1 cellular context compared by ENCODE assay signal in genomic region chr17:7328840-7329359, GRCh38.
TF ChIP-seq lines count a peak whose summit lies in the region.

TSS of gene NEURL4 (minus strand) at chr17:7329335. CDS start at chr17:7329312, 23 bp downstream.

TF ChIP-seq in K562, 482 proteins besides CTCF, POLR2A, EP300 and RAD21 (continued from another document):
- TF ChIP-seq ARID4B (CRISPR knock-in tag; IDR thresholded peaks at IDR 0.05), result peak; percentile 56; the same call in 1 of the 2 replicates
- TF ChIP-seq SRSF7 (optimal IDR thresholded peaks at IDR 0.05; ENCODE audit: low read depth, low read length), result no peak
- TF ChIP-seq MBD2 (IDR thresholded peaks at IDR 0.05; ENCODE audit: borderline replicate concordance, low read depth), result no peak
- peak; percentile 25 for TF ChIP-seq TAF1 (IDR thresholded peaks at IDR 0.05; ENCODE audit: control insufficient read depth, extremely low read depth, insufficient read depth, low read length, severe bottlenecking)
- TF ChIP-seq POLR2G (IDR thresholded peaks at IDR 0.05; ENCODE audit: low read depth, low read length), result peak; percentile 65; the same call in 1 of the 2 replicates
- TF ChIP-seq UBTF (IDR thresholded peaks at IDR 0.05; ENCODE audit: borderline replicate concordance in 1 of 2, low read depth in 2 of 2, low read length in 2 of 2), result 0 out of 4 replicates have a peak, but pooled peaks of 1 of the 2 experiments have one; percentile 46
